ENCODE assay signal across 31 cellular contexts in genomic region chr10:67955614-67956013, GRCh38.
"Had no signal": no experiment of that assay in that cellular context is flagged by ENCODE, and none has a peak within 500 bp of the region (broad histone marks: within the 10 kb centered on the region; RNA-seq: fewer than 3 reads in every experiment).

No MANE protein-coding gene starts in this region.

- DNase-seq: natural killer cell; occipital lobe; ovary; posterior cingulate gyrus; psoas muscle; right cardiac atrium; right lobe of liver; sigmoid colon; spleen; stimulated activated CD4-positive, alpha-beta T cell treated with anti-CD3 and anti-CD28 coated beads, Interleukin-12 subunit alpha, Interleukin-12 subunit beta, amount 100 ng/mL, for 4 hours; stimulated activated CD4-positive, alpha-beta T cell treated with anti-CD3 and anti-CD28 coated beads, Interleukin-1b, Interleukin-23, amount 100 ng/mL, for 48 hours; stimulated activated CD4-positive, alpha-beta T cell treated with anti-CD3 and anti-CD28 coated beads, Interleukin-4, amount 100 ng/mL, for 1 hour; stimulated activated CD4-positive, alpha-beta T cell treated with anti-CD3 and anti-CD28 coated beads, Interleukin-4, amount 100 ng/mL, for 4 hours; stimulated activated CD8-positive, alpha-beta memory T cell treated with anti-CD3 and anti-CD28 coated beads, Interleukin-4, amount 100 ng/mL, for 48 hours; stimulated activated naive CD4-positive, alpha-beta T cell; stimulated activated naive CD8-positive, alpha-beta T cell treated with anti-CD3 and anti-CD28 coated beads, Interleukin-15, amount 100 ng/mL, for 72 hours; stimulated activated naive CD8-positive, alpha-beta T cell treated with anti-CD3 and anti-CD28 coated beads, Interleukin-15, Interleukin-2, amounts not matched to agents 100 U/mL and 50 U/mL, for 24 hours; substantia nigra; testis; tibial artery; transverse colon; upper lobe of right lung; uterus had no signal

- H3K4me1 ChIP-seq: neural progenitor cell, parathyroid adenoma, psoas muscle, sigmoid colon, spleen, suprapubic skin, testis, tibial artery, transverse colon, upper lobe of right lung, uterus had no signal

- ATAC-seq: natural killer cell; psoas muscle; right cardiac atrium; right lobe of liver; stimulated activated memory B cell treated with anti-CD40 and anti-IgM and Interleukin-4, amounts not matched to agents 10 μg/mL and 1 μg/mL and 100 μg/mL, for 72 hours; stimulated activated naive CD8-positive, alpha-beta T cell treated with anti-CD3 and anti-CD28 coated beads, Interleukin-15, amount 100 ng/mL, for 72 hours; stimulated activated naive CD8-positive, alpha-beta T cell treated with anti-CD3 and anti-CD28 coated beads, Interleukin-15, Interleukin-2, amounts not matched to agents 100 U/mL and 50 U/mL, for 24 hours; upper lobe of right lung had no signal

- H3K36me3 Mint-ChIP-seq: natural killer cell had no signal

- H3K9me3 Mint-ChIP-seq: natural killer cell; nephron; neural progenitor cell; stimulated activated memory B cell treated with anti-CD40 and anti-IgM and Interleukin-4, amounts not matched to agents 10 μg/mL and 1 μg/mL and 100 μg/mL, for 72 hours; type B pancreatic cell had no signal

- H3K4me1 Mint-ChIP-seq: nephron; neural progenitor cell; stimulated activated memory B cell treated with anti-CD40 and anti-IgM and Interleukin-4, amounts not matched to agents 10 μg/mL and 1 μg/mL and 100 μg/mL, for 72 hours; stimulated activated naive CD8-positive, alpha-beta T cell treated with anti-CD3 and anti-CD28 coated beads, Interleukin-15, amount 100 ng/mL, for 72 hours had no signal

- H3K9ac ChIP-seq: neural progenitor cell, parathyroid adenoma had no signal

- H3K27ac Mint-ChIP-seq: natural killer cell; nephron; neural progenitor cell; progenitor cell of endocrine pancreas; stimulated activated memory B cell treated with anti-CD40 and anti-IgM and Interleukin-4, amounts not matched to agents 10 μg/mL and 1 μg/mL and 100 μg/mL, for 72 hours; stimulated activated naive CD8-positive, alpha-beta T cell treated with anti-CD3 and anti-CD28 coated beads, Interleukin-15, amount 100 ng/mL, for 72 hours; type B pancreatic cell had no signal

- H3K4me3 ChIP-seq: neural progenitor cell, ovary, psoas muscle, right lobe of liver, sigmoid colon, smooth muscle cell, spleen, suprapubic skin, testis, tibial artery, transverse colon, upper lobe of right lung, uterus had no signal

- H3K27me3 ChIP-seq: neural progenitor cell, ovary, right lobe of liver, sigmoid colon, spleen, suprapubic skin, testis, tibial artery, transverse colon, upper lobe of right lung, uterus had no signal

- H2AFZ ChIP-seq: neural progenitor cell, parathyroid adenoma had no signal

- H3K27me3 Mint-ChIP-seq: progenitor cell of endocrine pancreas; stimulated activated memory B cell treated with anti-CD40 and anti-IgM and Interleukin-4, amounts not matched to agents 10 μg/mL and 1 μg/mL and 100 μg/mL, for 72 hours; stimulated activated naive CD8-positive, alpha-beta T cell treated with anti-CD3 and anti-CD28 coated beads, Interleukin-15, amount 100 ng/mL, for 72 hours; type B pancreatic cell had no signal

- H3K9me3 ChIP-seq: ovary, psoas muscle, right lobe of liver, sigmoid colon, spleen, suprapubic skin, testis, tibial artery, transverse colon, upper lobe of right lung, uterus had no signal

- H3K27ac ChIP-seq: neural progenitor cell, ovary, parathyroid adenoma, psoas muscle, right lobe of liver, sigmoid colon, spleen, suprapubic skin, testis, tibial artery, transverse colon, upper lobe of right lung, uterus had no signal

- H3K4me3 Mint-ChIP-seq: natural killer cell; nephron; neural progenitor cell; stimulated activated memory B cell treated with anti-CD40 and anti-IgM and Interleukin-4, amounts not matched to agents 10 μg/mL and 1 μg/mL and 100 μg/mL, for 72 hours; stimulated activated naive CD8-positive, alpha-beta T cell treated with anti-CD3 and anti-CD28 coated beads, Interleukin-15, amount 100 ng/mL, for 72 hours; type B pancreatic cell had no signal

- H3K4me2 ChIP-seq: neural progenitor cell, smooth muscle cell had no signal

- H3K79me2 ChIP-seq: parathyroid adenoma had no signal

- H3K36me3 ChIP-seq: ovary, uterus had no signal
